Comparison of ENCODE assay signal across 31 cellular contexts in the genomic region with DNA sequence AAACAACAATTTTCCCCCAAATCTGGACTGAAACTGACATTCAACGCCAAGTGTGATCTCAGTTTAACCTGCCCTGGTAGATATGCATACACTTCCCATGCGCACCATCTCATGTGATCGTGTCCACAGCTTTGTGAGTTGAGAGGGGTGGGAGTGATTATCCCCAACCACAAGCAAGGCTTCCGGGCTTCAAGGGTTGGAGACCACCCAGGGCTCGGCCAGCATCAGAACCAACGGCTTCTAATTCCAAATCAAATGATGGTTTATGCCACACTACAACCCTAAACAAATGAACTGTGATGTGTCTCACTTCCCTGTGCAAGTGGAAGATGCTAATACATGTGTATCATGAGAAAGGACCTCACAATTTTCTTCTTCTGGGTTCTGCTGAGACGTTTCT. TPM values are rescaled to one million over a fixed set of nuclear protein-coding genes. Genes with fewer than 3 reads are reported as not detected.
"Had no signal": no experiment of that assay in that cellular context is flagged by ENCODE, and none has a peak within 500 bp of the region (broad histone marks: within the 10 kb centered on the region; RNA-seq: fewer than 3 reads in every experiment).

No MANE protein-coding gene starts in this region.

- H3K27me3 ChIP-seq: adrenal gland, body of pancreas, colonic mucosa had no signal

- H3K4me3 ChIP-seq: adrenal gland, body of pancreas, colonic mucosa, gastrocnemius medialis, heart left ventricle had no signal

- H3K4me1 ChIP-seq: adrenal gland, colonic mucosa, foreskin keratinocyte, gastrocnemius medialis had no signal

- H3K27ac Mint-ChIP-seq: activated B cell treated with CpG ODN at 0.5 μM for 24 hours; activated CD8-positive, alpha-beta T cell treated with anti-CD3 and anti-CD28 coated beads for 36 hours; activated naive CD8-positive, alpha-beta T cell treated with anti-CD3 and anti-CD28 coated beads for 36 hours; activated naive CD8-positive, alpha-beta T cell treated with anti-CD3 and anti-CD28 coated beads, Interleukin-2, amount 50 U/mL, for 24 hours; activated T-helper 17 cell treated with anti-CD3 and anti-CD28 coated beads, Interleukin-2, amount 50 U/mL, for 72 hours; endodermal cell; T-helper 17 cell; T-helper 2 cell treated with Interferon-gamma antibody and Interleukin-4, amounts not matched to agents 5 μg/mL and 100 μg/mL, for 36 hours had no signal

- ATAC-seq: activated CD4-positive, CD25-positive, alpha-beta regulatory T cell treated with anti-CD3 and anti-CD28 coated beads, Interleukin-2, amount 50 U/mL, for 24 hours; activated CD8-positive, alpha-beta T cell treated with anti-CD3 and anti-CD28 coated beads for 36 hours; activated naive CD8-positive, alpha-beta T cell treated with anti-CD3 and anti-CD28 coated beads, Interleukin-2, amount 50 U/mL, for 24 hours; activated T-cell treated with anti-CD3 and anti-CD28 coated beads, Interleukin-2, amount 50 U/mL, for 4 hours; activated T-helper 17 cell treated with anti-CD3 and anti-CD28 coated beads, Interleukin-2, amount 50 U/mL, for 72 hours; body of pancreas; foreskin keratinocyte; gastrocnemius medialis; T-helper 17 cell had no signal

- H3K4me3 Mint-ChIP-seq: activated B cell treated with CpG ODN at 0.5 μM for 24 hours; activated CD8-positive, alpha-beta T cell treated with anti-CD3 and anti-CD28 coated beads for 36 hours; activated naive CD8-positive, alpha-beta T cell treated with anti-CD3 and anti-CD28 coated beads for 36 hours; activated naive CD8-positive, alpha-beta T cell treated with anti-CD3 and anti-CD28 coated beads, Interleukin-2, amount 50 U/mL, for 24 hours; activated T-cell treated with anti-CD3 and anti-CD28 coated beads, Interleukin-2, amount 50 U/mL, for 4 hours; activated T-helper 17 cell treated with anti-CD3 and anti-CD28 coated beads, Interleukin-2, amount 50 U/mL, for 72 hours; endodermal cell; T-helper 17 cell; T-helper 2 cell treated with Interferon-gamma antibody and Interleukin-4, amounts not matched to agents 5 μg/mL and 100 μg/mL, for 36 hours had no signal

- H3K9me3 Mint-ChIP-seq: activated B cell treated with CpG ODN at 0.5 μM for 24 hours; activated CD8-positive, alpha-beta T cell treated with anti-CD3 and anti-CD28 coated beads for 36 hours; activated naive CD8-positive, alpha-beta T cell treated with anti-CD3 and anti-CD28 coated beads for 36 hours; activated naive CD8-positive, alpha-beta T cell treated with anti-CD3 and anti-CD28 coated beads, Interleukin-2, amount 50 U/mL, for 24 hours; activated T-cell treated with anti-CD3 and anti-CD28 coated beads, Interleukin-2, amount 50 U/mL, for 4 hours; activated T-helper 17 cell treated with anti-CD3 and anti-CD28 coated beads, Interleukin-2, amount 50 U/mL, for 72 hours; endodermal cell; T-helper 2 cell treated with Interferon-gamma antibody and Interleukin-4, amounts not matched to agents 5 μg/mL and 100 μg/mL, for 36 hours had no signal

- H3K36me3 Mint-ChIP-seq: activated naive CD8-positive, alpha-beta T cell treated with anti-CD3 and anti-CD28 coated beads for 36 hours had no signal

- H3K27ac ChIP-seq: adrenal gland, colonic mucosa, foreskin keratinocyte, gastrocnemius medialis, heart left ventricle, WERI-Rb-1 had no signal

- DNase-seq: activated B cell treated with CpG ODN at 0.5 μM for 24 hours; activated CD4-positive, alpha-beta T cell treated with anti-CD3 and anti-CD28 coated beads for 48 hours; activated CD4-positive, alpha-beta T cell treated with anti-CD3 and anti-CD28 coated beads, Interleukin-2, amount 50 U/mL, for 1 hour; activated CD4-positive, alpha-beta T cell treated with anti-CD3 and anti-CD28 coated beads, Interleukin-2, amount 50 U/mL, for 48 hours; activated CD8-positive, alpha-beta memory T cell treated with anti-CD3 and anti-CD28 coated beads for 24 hours; activated CD8-positive, alpha-beta T cell treated with anti-CD3 and anti-CD28 coated beads for 36 hours; activated effector memory CD4-positive, alpha-beta T cell treated with Interleukin-2 at 50 U/mL for 16 hours; activated gamma-delta T cell treated with Interleukin-2 at 50 U/mL for 16 hours; activated naive CD4-positive, alpha-beta T cell treated with anti-CD3 and anti-CD28 coated beads, Interleukin-2, amount 50 U/mL, for 16 hours; activated naive CD4-positive, alpha-beta T cell treated with Interleukin-2 at 50 U/mL for 16 hours; activated naive CD8-positive, alpha-beta T cell treated with anti-CD3 and anti-CD28 coated beads for 36 hours; activated naive CD8-positive, alpha-beta T cell treated with anti-CD3 and anti-CD28 coated beads, Interleukin-2, amount 50 U/mL, for 24 hours; activated T-cell treated with anti-CD3 and anti-CD28 coated beads, Interleukin-2, amount 50 U/mL, for 4 hours; adrenal gland; aorta; body of pancreas; colonic mucosa; effector memory CD4-positive, alpha-beta T cell; endodermal cell; foreskin keratinocyte; gastrocnemius medialis; glutamatergic neuron; heart left ventricle; T-helper 17 cell; T1000; WERI-Rb-1 had no signal

- H3K36me3 ChIP-seq: adrenal gland, colonic mucosa, gastrocnemius medialis, heart left ventricle, WERI-Rb-1 had no signal

- H3K27me3 Mint-ChIP-seq: activated B cell treated with CpG ODN at 0.5 μM for 24 hours had no signal

- H3K4me1 Mint-ChIP-seq: activated naive CD8-positive, alpha-beta T cell treated with anti-CD3 and anti-CD28 coated beads for 36 hours; activated T-helper 17 cell treated with anti-CD3 and anti-CD28 coated beads, Interleukin-2, amount 50 U/mL, for 72 hours; T-helper 17 cell had no signal

- H3K9me3 ChIP-seq: adrenal gland, body of pancreas, colonic mucosa, gastrocnemius medialis, heart left ventricle had no signal

RNA-seq across cellular contexts. Expression of gene TGM3, which starts 0.5 kb away (rescaled TPM):
- total RNA-seq: activated B cell treated with CpG ODN at 0.5 μM for 24 hours; activated CD8-positive, alpha-beta T cell treated with anti-CD3 and anti-CD28 coated beads for 36 hours; activated naive CD8-positive, alpha-beta T cell treated with anti-CD3 and anti-CD28 coated beads for 36 hours; aorta; dermis microvascular lymphatic vessel endothelial cell; epithelial cell of proximal tubule; foreskin keratinocyte; gastrocnemius medialis; heart left ventricle; T-helper 17 cell had no signal
